8 cellular contexts compared by ENCODE assay signal in the genomic region with DNA sequence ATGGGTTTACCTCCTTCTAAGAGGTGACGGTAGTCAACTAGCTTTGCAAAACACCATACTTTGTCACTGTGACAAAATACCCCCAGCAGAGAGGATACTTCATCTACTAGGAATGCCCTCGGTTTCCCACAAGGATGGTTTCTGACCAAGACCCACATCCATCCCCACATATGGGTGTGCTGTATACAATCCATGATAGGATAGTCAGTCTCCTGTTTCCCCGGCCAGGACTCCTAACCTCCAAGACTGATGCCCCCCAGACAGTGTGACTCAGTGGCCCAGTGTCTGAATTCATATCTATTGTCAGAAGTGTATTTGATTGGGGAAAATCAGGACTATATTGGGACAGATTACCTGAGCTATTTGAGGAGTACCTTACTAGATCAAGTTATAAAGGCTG. TPM values are rescaled to one million over a fixed set of nuclear protein-coding genes. Genes with fewer than 3 reads are reported as not detected.
"Had no signal": no experiment of that assay in that cellular context is flagged by ENCODE, and none has a peak within 500 bp of the region (broad histone marks: within the 10 kb centered on the region; RNA-seq: fewer than 3 reads in every experiment).

No MANE protein-coding gene starts in this region.

RNA-seq across cellular contexts. Expression of a gene that starts 17.8 kb away (rescaled TPM):
- total RNA-seq: natural killer cell treated with Interleukin-12 subunit alpha and Interleukin-12 subunit beta and Interleukin-15 and Interleukin-18, amount 100 ng/mL, for 72 hours; osteocyte; posterior vena cava; pulmonary artery endothelial cell; smooth muscle cell; spleen; transverse colon; vagina had no signal
